28 cellular contexts compared by ENCODE assay signal in the genomic region with DNA sequence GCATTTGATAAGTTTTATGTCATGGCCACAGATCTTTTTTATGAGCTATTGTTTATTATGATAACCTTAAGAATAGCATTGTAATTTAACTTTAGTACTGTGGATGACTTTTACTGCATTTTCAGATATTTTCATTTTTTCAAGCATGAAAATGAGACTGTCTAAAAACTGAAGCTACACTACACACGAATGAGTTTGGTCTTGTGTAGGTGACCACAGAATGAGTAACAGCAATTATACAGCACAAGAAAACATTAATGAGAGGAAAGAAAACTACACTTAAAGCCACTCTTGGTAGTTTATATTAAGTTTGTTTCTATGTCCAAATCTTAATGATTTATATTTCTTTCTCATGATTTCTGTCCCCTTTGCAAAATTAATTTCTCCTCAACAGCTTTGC.
"Had no signal": no experiment of that assay in that cellular context is flagged by ENCODE, and none has a peak within 500 bp of the region (broad histone marks: within the 10 kb centered on the region; RNA-seq: fewer than 3 reads in every experiment).

No MANE protein-coding gene starts in this region.

- H3K4me3 ChIP-seq: body of pancreas, cardiac muscle cell, colonic mucosa, heart left ventricle, left ventricle myocardium inferior, lung, prostate gland, sigmoid colon, stomach, thyroid gland, upper lobe of left lung, vagina had no signal

- DNase-seq: activated CD4-positive, alpha-beta memory T cell treated with anti-CD3 and anti-CD28 coated beads, Interleukin-2, amount 10 ng/mL, durations not matched to agents 7 days and 5 days; activated CD4-positive, alpha-beta T cell treated with anti-CD3 and anti-CD28 coated beads for 1 hour; activated CD4-positive, alpha-beta T cell treated with anti-CD3 and anti-CD28 coated beads, Interleukin-2, amount 10 ng/mL, durations not matched to agents 7 days and 5 days; activated naive CD4-positive, alpha-beta T cell; activated T-cell treated with anti-CD3 and anti-CD28 coated beads, Interleukin-2, amount 50 U/mL, for 48 hours; anterior cingulate cortex; body of pancreas; cerebellar nuclear complex; colonic mucosa; effector CD8-positive, alpha-beta T cell; erythroblast; heart left ventricle; hypothalamus; immature natural killer cell; left ventricle myocardium inferior; sigmoid colon; small intestine; stimulated activated CD4-positive, alpha-beta T cell treated with anti-CD3 and anti-CD28 coated beads, Interleukin-1b, Interleukin-23, amount 100 ng/mL, for 48 hours; stimulated activated CD4-positive, alpha-beta T cell treated with anti-CD3 and anti-CD28 coated beads, Interleukin-4, amount 100 ng/mL, for 4 hours; stimulated activated naive B cell treated with anti-CD40 and anti-IgM and Interleukin-4, amounts not matched to agents 10 μg/mL and 1 μg/mL and 100 μg/mL, for 72 hours; stomach; T-helper 2 cell; thyroid gland; upper lobe of left lung had no signal

- FAIRE-seq: small intestine had no signal
